Comparison of ENCODE assay signal across 8 cellular contexts in genomic region chr13:28659611-28659970, GRCh38. TPM values are rescaled to one million over a fixed set of nuclear protein-coding genes. Genes with fewer than 3 reads are reported as not detected.
A peak's percentile ranks its signal among the peaks of the same experiment; 100 is the strongest.
DNase-seq lines count a peak whose midpoint lies in the region; ATAC-seq, FAIRE-seq and TF ChIP-seq lines count a peak whose summit lies in the region.

No MANE protein-coding gene starts in this region.

- peaks cover 0 to 7% of the 10 kb centered on the region in 2 donors for H3K36me3 ChIP-seq in stomach smooth muscle (ENCODE audit: control insufficient read depth in 2 of 2, insufficient read depth in 2 of 2, low read length in 2 of 2)

- peaks cover 30 to 42% of the 10 kb centered on the region in 2 donors for H3K36me3 Mint-ChIP-seq in CD14-positive monocyte
- peaks cover 53% of the 10 kb centered on the region for H3K36me3 Mint-ChIP-seq in activated naive CD8-positive, alpha-beta T cell treated with anti-CD3 and anti-CD28 coated beads for 36 hours

- TF ChIP-seq POLR2A in H54 (IDR thresholded peaks at IDR 0.05; ENCODE audit: low read depth, low read length) = no peak

- H3K4me3 ChIP-seq in iPS-18c (ENCODE audit: insufficient read depth, low read depth, low read length) (peak overlapping the region; percentile 93), stomach smooth muscle (ENCODE audit: low read length in 2 of 2) (peak overlapping the region; percentile 92 to 98)

- ATAC-seq in GM19452 (IDR thresholded peaks at IDR 0.05; ENCODE audit: unreplicated experiment) = peak; percentile 34
- peak; percentile 7 for ATAC-seq in HG03571 (IDR thresholded peaks at IDR 0.05; ENCODE audit: unreplicated experiment)

- no peaks in the 10 kb centered on the region for H3K9me3 Mint-ChIP-seq in CD14-positive monocyte
- H3K9me3 Mint-ChIP-seq in activated naive CD8-positive, alpha-beta T cell treated with anti-CD3 and anti-CD28 coated beads for 36 hours = no peaks in the 10 kb centered on the region

- no peaks in the 10 kb centered on the region for H3K27me3 ChIP-seq in stomach smooth muscle (ENCODE audit: control insufficient read depth in 1 of 2, insufficient read depth in 2 of 2, low read length in 2 of 2)

- FAIRE-seq in H54 (lab: Jason Lieb, UNC) = no peak

- H3K27ac ChIP-seq in stomach smooth muscle (ENCODE audit: low read length) = peak overlapping the region; percentile 81

- H3K4me1 Mint-ChIP-seq in CD14-positive monocyte = peaks cover 40% of the 10 kb centered on the region
- peaks cover 46% of the 10 kb centered on the region for H3K4me1 Mint-ChIP-seq in activated naive CD8-positive, alpha-beta T cell treated with anti-CD3 and anti-CD28 coated beads for 36 hours

- H3K4me1 ChIP-seq in stomach smooth muscle (ENCODE audit: control insufficient read depth, insufficient read depth, low read length) = peaks cover 20% of the 10 kb centered on the region

- peak overlapping the region; percentile 97 to 99 (median 98) for H3K27ac Mint-ChIP-seq in CD14-positive monocyte
- H3K27ac Mint-ChIP-seq in activated naive CD8-positive, alpha-beta T cell treated with anti-CD3 and anti-CD28 coated beads for 36 hours = peak overlapping the region; percentile 99

- intact Hi-C loops in CD14-positive monocyte (cut with micrococcal nuclease) = loop anchor here in 1 of 2 donors (10.0 kb wide), 1 partner anchor 55 kb away; the partner anchor contains the start of gene SLC46A3

- peak overlapping the region; percentile 96 to 97 for H3K4me3 Mint-ChIP-seq in CD14-positive monocyte
- peak overlapping the region; percentile 99 for H3K4me3 Mint-ChIP-seq in activated naive CD8-positive, alpha-beta T cell treated with anti-CD3 and anti-CD28 coated beads for 36 hours

- H3K9me3 ChIP-seq in iPS-18c (ENCODE audit: control insufficient read depth, insufficient read depth, low read length) = no peaks in the 10 kb centered on the region
- no peaks in the 10 kb centered on the region for H3K9me3 ChIP-seq in stomach smooth muscle (ENCODE audit: control insufficient read depth in 2 of 2, low read length in 2 of 2)

- no peak for TF ChIP-seq CTCF in CD14-positive monocyte (IDR thresholded peaks at IDR 0.05)

- H3K9ac ChIP-seq in stomach smooth muscle (ENCODE audit: low read length in 2 of 2) = peak overlapping the region; percentile 93 to 98

- H3K27me3 Mint-ChIP-seq in CD14-positive monocyte (ENCODE audit: low read depth in 3 of 3) = no peaks in the 10 kb centered on the region
- no peaks in the 10 kb centered on the region for H3K27me3 Mint-ChIP-seq in activated naive CD8-positive, alpha-beta T cell treated with anti-CD3 and anti-CD28 coated beads for 36 hours

- DNase-seq in CD14-positive monocyte (ENCODE audit: low spot score) (no peak), nucleus accumbens (lab: John Stamatoyannopoulos, UW) (no peak), H54 (ENCODE audit: insufficient read length, low spot score) (no peak)
- DNase-seq in activated naive CD8-positive, alpha-beta T cell treated with anti-CD3 and anti-CD28 coated beads for 36 hours = no peak

RNA-seq across cellular contexts. Expression of gene POMP, which starts 0.7 kb away (rescaled TPM):
- 100 to 1,000 TPM; 145 to 153 TPM for polyA plus RNA-seq in CD14-positive monocyte
- total RNA-seq in activated naive CD8-positive, alpha-beta T cell treated with anti-CD3 and anti-CD28 coated beads for 36 hours = 100 to 1,000 TPM; 134 TPM

RNA-seq across cellular contexts. Expression of gene SLC46A3, which starts 59.2 kb away (rescaled TPM):
- 10 to 100 TPM; 13.8 to 21.1 TPM for polyA plus RNA-seq in CD14-positive monocyte
- 1 to 10 TPM; 2.6 to 3.2 TPM for total RNA-seq in activated naive CD8-positive, alpha-beta T cell treated with anti-CD3 and anti-CD28 coated beads for 36 hours
